ENCODE assay signal across 12 cellular contexts in the genomic region with DNA sequence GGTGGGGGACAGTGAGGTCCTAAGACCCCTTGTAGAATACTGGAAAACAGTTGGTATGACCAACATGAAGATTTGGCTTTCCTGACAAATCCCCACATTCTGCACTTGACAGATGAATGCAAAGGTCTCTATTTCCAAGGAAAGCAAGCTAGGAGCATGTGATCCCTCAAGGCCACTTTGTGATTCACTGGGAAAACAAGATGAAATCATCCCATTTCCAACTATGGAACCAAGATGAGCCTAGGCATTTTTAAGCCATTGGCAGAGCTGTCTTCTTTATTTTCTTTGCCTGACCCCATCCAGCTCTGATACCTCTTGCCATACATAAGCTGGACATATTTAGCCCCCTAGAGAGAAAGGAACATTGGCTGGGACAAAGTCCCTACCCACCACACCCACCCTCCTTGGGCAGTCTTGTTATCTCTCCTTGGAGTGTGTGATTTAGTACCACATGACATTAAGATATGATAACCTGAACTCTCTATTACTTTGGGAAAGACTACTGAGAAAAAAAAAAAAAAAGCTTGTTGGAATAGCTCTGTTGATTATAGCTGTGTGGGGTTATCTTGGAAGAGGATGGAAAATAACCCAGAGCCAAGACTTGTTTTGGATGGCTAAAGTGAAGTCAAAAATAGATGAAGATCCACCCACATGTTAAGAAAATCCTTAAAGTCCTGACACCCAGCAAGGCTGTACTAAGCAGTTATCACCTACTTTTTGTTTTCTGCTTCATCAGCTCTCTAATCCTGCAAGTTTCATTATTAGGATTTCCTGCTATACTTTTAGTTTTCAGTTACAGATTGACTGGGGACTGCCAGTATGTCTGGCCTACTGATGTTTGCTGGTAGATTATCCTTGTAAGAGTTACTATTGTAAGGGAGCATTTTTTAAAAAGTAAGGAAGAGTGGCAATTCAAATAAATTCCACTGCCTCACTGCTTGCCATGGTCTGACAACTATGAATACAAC.
DNase-seq lines count a peak whose midpoint lies in the region; ATAC-seq and TF ChIP-seq lines count a peak whose summit lies in the region.
"Had no signal": no experiment of that assay in that cellular context is flagged by ENCODE, and none has a peak within 500 bp of the region (broad histone marks: within the 10 kb centered on the region; RNA-seq: fewer than 3 reads in every experiment).

No MANE protein-coding gene starts in this region.

- peaks cover 11% of the 10 kb centered on the region for H3K4me1 Mint-ChIP-seq in MCF 10A (ENCODE audit: insufficient read depth, unreplicated experiment)
- peaks cover 26% of the 10 kb centered on the region for H3K4me1 Mint-ChIP-seq in activated T-helper 1 cell treated with anti-CD3 and anti-CD28 coated beads, Interleukin-12 subunit alpha, Interleukin-12 subunit beta, Interleukin-2, Interleukin-4 antibody, amounts not matched to agents 30 ng/mL and 10 ng/mL and 1 ng/mL, durations not matched to agents 14 hours and 24 hours and 36 hours (ENCODE audit: low read depth)

- peak overlapping the region; percentile 38 to 48 for H3K27ac ChIP-seq in breast epithelium
- H3K27ac ChIP-seq in vagina: peak overlapping the region; percentile 53
- H3K27ac ChIP-seq in RWPE1: no peak overlapping the region
- no peak overlapping the region for H3K27ac ChIP-seq in right lobe of liver
- H3K27ac ChIP-seq: BLaER1, HL-60, PC-9 had no signal

- CTCF ChIA-PET in MCF 10A (lab: Yijun Ruan, JAX): interaction anchor here (0.6 to 1.2 kb wide), 4 partner anchors 9 to 808 kb away, joined by 3 to 4 read pairs (median 3); no protein-coding TSS in a partner anchor
- CTCF ChIA-PET in RWPE1 (lab: Yijun Ruan, JAX): interaction anchor here (0.6 to 0.7 kb wide), 3 partner anchors 236 to 593 kb away, joined by 3 to 4 read pairs (median 3); no protein-coding TSS in a partner anchor

- no peaks in the 10 kb centered on the region for H3K27me3 Mint-ChIP-seq in MCF 10A (ENCODE audit: insufficient read depth, unreplicated experiment)
- no peaks in the 10 kb centered on the region for H3K27me3 Mint-ChIP-seq in activated T-helper 1 cell treated with anti-CD3 and anti-CD28 coated beads, Interleukin-12 subunit alpha, Interleukin-12 subunit beta, Interleukin-2, Interleukin-4 antibody, amounts not matched to agents 30 ng/mL and 10 ng/mL and 1 ng/mL, durations not matched to agents 14 hours and 24 hours and 36 hours (ENCODE audit: insufficient read depth)

- POLR2A ChIA-PET in MCF 10A (lab: Yijun Ruan, JAX): interaction anchor here (0.7 to 0.8 kb wide), 2 partner anchors 109 to 1966 kb away, joined by 3 read pairs; partner anchors contain the start of gene PDSS2
- POLR2A ChIA-PET in RWPE1 (lab: Yijun Ruan, JAX; ENCODE audit: low non-redundant PET): interaction anchor here (0.6 kb wide), 1 partner anchor 14 kb away, joined by 6 read pairs; no protein-coding TSS in a partner anchor

- H3K4me1 ChIP-seq in breast epithelium: peaks cover 0 to 6% of the 10 kb centered on the region in 2 donors
- H3K4me1 ChIP-seq in vagina: peaks cover 49% of the 10 kb centered on the region
- H3K4me1 ChIP-seq in right lobe of liver: no peaks in the 10 kb centered on the region
- H3K4me1 ChIP-seq: BLaER1 had no signal

- H3K4me3 ChIP-seq in breast epithelium (no peak overlapping the region), vagina (no peak overlapping the region), right lobe of liver (no peak overlapping the region)
- H3K4me3 ChIP-seq: BLaER1, PC-9 had no signal

- H3K9me3 ChIP-seq in breast epithelium: no peaks in the 10 kb centered on the region
- no peaks in the 10 kb centered on the region for H3K9me3 ChIP-seq in vagina
- H3K9me3 ChIP-seq in right lobe of liver: no peaks in the 10 kb centered on the region
- H3K9me3 ChIP-seq: BLaER1 had no signal

- DNase-seq in breast epithelium (ENCODE audit: low spot score in 2 of 2) (no peak), MCF 10A (ENCODE audit: unreplicated experiment) (no peak), vagina (ENCODE audit: extremely low spot score in 2 of 2) (no peak), RWPE1 (ENCODE audit: low spot score) (no peak), right lobe of liver (no peak), erythroblast (lab: John Stamatoyannopoulos, UW) (no peak)
- no peak for DNase-seq in activated T-helper 1 cell treated with anti-CD3 and anti-CD28 coated beads, Interleukin-12 subunit alpha, Interleukin-12 subunit beta, Interleukin-2, Interleukin-4 antibody, amounts not matched to agents 30 ng/mL and 10 ng/mL and 1 ng/mL, durations not matched to agents 14 hours and 24 hours and 36 hours (ENCODE audit: low spot score)
- DNase-seq: PC-9; stimulated activated naive CD4-positive, alpha-beta T cell treated with Interleukin-2 at 50 U/mL for 16 hours had no signal

- no peaks in the 10 kb centered on the region for H3K27me3 ChIP-seq in breast epithelium
- no peaks in the 10 kb centered on the region for H3K27me3 ChIP-seq in vagina
- H3K27me3 ChIP-seq in right lobe of liver: no peaks in the 10 kb centered on the region
- H3K27me3 ChIP-seq: BLaER1 had no signal

- ATAC-seq in HG02981 (IDR thresholded peaks at IDR 0.05; ENCODE audit: unreplicated experiment): peak; percentile 75
- no peak for ATAC-seq in right lobe of liver

- no TSS peak for BruUV-seq in MCF 10A (replicated peaks; lab: Mats Ljungman, UMichigan)

- no peak for TF ChIP-seq CTCF in breast epithelium (IDR thresholded peaks at IDR 0.05)
- no peak for TF ChIP-seq CTCF in MCF 10A (IDR thresholded peaks at IDR 0.05; ENCODE audit: unreplicated experiment)
- TF ChIP-seq CTCF in vagina (IDR thresholded peaks at IDR 0.05): no peak
- no peak for TF ChIP-seq CTCF in RWPE1 (conservative IDR thresholded peaks at IDR 0.05; ENCODE audit: low read depth)
- TF ChIP-seq CTCF in right lobe of liver (IDR thresholded peaks at IDR 0.05): no peak

- H3K36me3 ChIP-seq in breast epithelium: no peaks in the 10 kb centered on the region
- no peaks in the 10 kb centered on the region for H3K36me3 ChIP-seq in vagina
- H3K36me3 ChIP-seq in right lobe of liver: no peaks in the 10 kb centered on the region
- H3K36me3 ChIP-seq: BLaER1 had no signal

- intact Hi-C loops in breast epithelium (cut with DNase I; ENCODE audit: low total_unique reads) (no loop called here), MCF 10A (cut with micrococcal nuclease) (no loop called here), vagina (cut with DNase I) (no loop called here), right lobe of liver (cut with DNase I) (no loop called here)
- intact Hi-C loops in activated T-helper 1 cell treated with anti-CD3 and anti-CD28 coated beads, Interleukin-12 subunit alpha, Interleukin-12 subunit beta, Interleukin-2, Interleukin-4 antibody, amounts not matched to agents 30 ng/mL and 10 ng/mL and 1 ng/mL, durations not matched to agents 14 hours and 24 hours and 36 hours (cut with micrococcal nuclease): loop anchor here (1.0 to 2.0 kb wide), 5 partner anchors 9 to 153 kb away; no protein-coding TSS in a partner anchor

- H3K36me3 Mint-ChIP-seq in MCF 10A (ENCODE audit: insufficient read depth, unreplicated experiment): peaks cover 4% of the 10 kb centered on the region
- H3K36me3 Mint-ChIP-seq in activated T-helper 1 cell treated with anti-CD3 and anti-CD28 coated beads, Interleukin-12 subunit alpha, Interleukin-12 subunit beta, Interleukin-2, Interleukin-4 antibody, amounts not matched to agents 30 ng/mL and 10 ng/mL and 1 ng/mL, durations not matched to agents 14 hours and 24 hours and 36 hours (ENCODE audit: low read depth): peaks cover 15% of the 10 kb centered on the region

- TF ChIP-seq POLR2A in breast epithelium (IDR thresholded peaks at IDR 0.05) (no peak), vagina (IDR thresholded peaks at IDR 0.05) (no peak), right lobe of liver (IDR thresholded peaks at IDR 0.05) (no peak), erythroblast (IDR thresholded peaks at IDR 0.05; ENCODE audit: low read length) (no peak)

- H3K4me3 Mint-ChIP-seq in MCF 10A (ENCODE audit: unreplicated experiment): no peak overlapping the region
- H3K4me3 Mint-ChIP-seq in activated T-helper 1 cell treated with anti-CD3 and anti-CD28 coated beads, Interleukin-12 subunit alpha, Interleukin-12 subunit beta, Interleukin-2, Interleukin-4 antibody, amounts not matched to agents 30 ng/mL and 10 ng/mL and 1 ng/mL, durations not matched to agents 14 hours and 24 hours and 36 hours: peak overlapping the region; percentile 21

- no peak overlapping the region for H3K27ac Mint-ChIP-seq in MCF 10A (ENCODE audit: low read depth, unreplicated experiment)
- peak overlapping the region; percentile 78 for H3K27ac Mint-ChIP-seq in activated T-helper 1 cell treated with anti-CD3 and anti-CD28 coated beads, Interleukin-12 subunit alpha, Interleukin-12 subunit beta, Interleukin-2, Interleukin-4 antibody, amounts not matched to agents 30 ng/mL and 10 ng/mL and 1 ng/mL, durations not matched to agents 14 hours and 24 hours and 36 hours

- H3K9me3 Mint-ChIP-seq in MCF 10A (ENCODE audit: unreplicated experiment): no peaks in the 10 kb centered on the region
- peaks cover 7% of the 10 kb centered on the region for H3K9me3 Mint-ChIP-seq in activated T-helper 1 cell treated with anti-CD3 and anti-CD28 coated beads, Interleukin-12 subunit alpha, Interleukin-12 subunit beta, Interleukin-2, Interleukin-4 antibody, amounts not matched to agents 30 ng/mL and 10 ng/mL and 1 ng/mL, durations not matched to agents 14 hours and 24 hours and 36 hours

Comparison
In these comparisons a context has a peak if more than half of its experiments do, and no peak if none do; other contexts are left out.
1. H3K27ac ChIP-seq: peak in breast epithelium (2 of 2) and vagina (single experiment); none in RWPE1 (single experiment) and right lobe of liver (0 of 3).